ENCODE assay signal across 9 cellular contexts in genomic region chr9:114282926-114283325, GRCh38. TPM values are rescaled to one million over a fixed set of nuclear protein-coding genes. Genes with fewer than 3 reads are reported as not detected.
DNase-seq lines count a peak whose midpoint lies in the region; ATAC-seq and TF ChIP-seq lines count a peak whose summit lies in the region.
"Had no signal": no experiment of that assay in that cellular context is flagged by ENCODE, and none has a peak within 500 bp of the region (broad histone marks: within the 10 kb centered on the region; RNA-seq: fewer than 3 reads in every experiment).

No MANE protein-coding gene starts in this region.

- no peak for TF ChIP-seq CTCF in CD8-positive, alpha-beta T cell (IDR thresholded peaks at IDR 0.05)
- no peak for TF ChIP-seq CTCF in IMR-90 (conservative IDR thresholded peaks at IDR 0.05; ENCODE audit: low read depth, low read length)

- no peak overlapping the region for H3K4me3 Mint-ChIP-seq in CD8-positive, alpha-beta T cell
- H3K4me3 Mint-ChIP-seq in naive thymus-derived CD4-positive, alpha-beta T cell, result no peak overlapping the region

- no peaks in the 10 kb centered on the region; the same call in 1 of the 2 replicates for H4K20me1 ChIP-seq in IMR-90 (ENCODE audit: insufficient read depth, low read length)

- H3K9ac ChIP-seq in IMR-90 (ENCODE audit: low read depth, low read length) (no peak overlapping the region), adipocyte (ENCODE audit: low read length) (no peak overlapping the region)

- 0 out of 2 replicates have a peak overlapping the region, but pooled peaks have one; percentile 12 for H4K91ac ChIP-seq in IMR-90 (ENCODE audit: insufficient read depth, low read depth, low read length)

- H3K9me1 ChIP-seq in IMR-90 (ENCODE audit: insufficient read depth, low read length), result peaks cover 48% of the 10 kb centered on the region

- peak overlapping the region; percentile 11 for H2BK5ac ChIP-seq in IMR-90 (ENCODE audit: low read depth, low read length, poor library complexity, severe bottlenecking)

- no peaks in the 10 kb centered on the region for H3K27me3 Mint-ChIP-seq in CD8-positive, alpha-beta T cell (ENCODE audit: low read depth)
- peaks cover 0 to 3% (median 0%) of the 10 kb centered on the region in 5 donors for H3K27me3 Mint-ChIP-seq in naive thymus-derived CD4-positive, alpha-beta T cell

- no peak overlapping the region for H3K18ac ChIP-seq in IMR-90 (ENCODE audit: low read depth, low read length)

- no CpG with 5 or more reads among the region's 5 CpGs for WGBS in IMR-90 (ENCODE audit: extremely low coverage in 2 of 2, insufficient read length in 1 of 2), 2 experiments

- no peak overlapping the region for H2AK5ac ChIP-seq in IMR-90 (ENCODE audit: low read depth, low read length)

- H2BK120ac ChIP-seq in IMR-90 (ENCODE audit: low read depth, low read length), result 0 out of 2 replicates have a peak overlapping the region, but pooled peaks have one; percentile 16

- peak overlapping the region; percentile 50 for H2AFZ ChIP-seq in IMR-90 (replicated peaks; ENCODE audit: low read length, poor library complexity)

- peak overlapping the region in 1 of 2 experiments; percentile 31; a peak in 1 of 4 replicates for H4K8ac ChIP-seq in IMR-90 (ENCODE audit: low read depth in 2 of 2, low read length in 2 of 2)

- no peaks in the 10 kb centered on the region for H3K4me1 Mint-ChIP-seq in CD8-positive, alpha-beta T cell (ENCODE audit: low read depth)
- peaks cover 0 to 2% (median 0%) of the 10 kb centered on the region in 7 donors for H3K4me1 Mint-ChIP-seq in naive thymus-derived CD4-positive, alpha-beta T cell

- POLR2A ChIA-PET in CD8-positive, alpha-beta T cell (lab: Charles Lee), result no interaction called here
- POLR2A ChIA-PET in IMR-90 (lab: Charles Lee; ENCODE audit: unreplicated experiment), result no interaction called here
- POLR2A ChIA-PET in naive thymus-derived CD4-positive, alpha-beta T cell (lab: Charles Lee), result no interaction called here

- no peak overlapping the region; the same call in 1 of the 2 replicates for H3K23ac ChIP-seq in IMR-90 (ENCODE audit: low read depth, low read length)

- dilution Hi-C loops in IMR-90 (cut with HindIII; ENCODE audit: low sequenced_read_pairs, unreplicated experiment), result no loop called here

- H2BK20ac ChIP-seq in IMR-90 (ENCODE audit: low read depth, low read length), result peak overlapping the region; percentile 59; the same call in 1 of the 2 replicates

- no peaks in the 10 kb centered on the region for H3K9me3 ChIP-seq in CD8-positive, alpha-beta T cell (ENCODE audit: low read length)
- H3K9me3 ChIP-seq in IMR-90 (ENCODE audit: control insufficient read depth, insufficient read depth, low read length), result no peaks in the 10 kb centered on the region
- H3K9me3 ChIP-seq in adipocyte (ENCODE audit: control insufficient read depth, low read length), result no peaks in the 10 kb centered on the region
- no peaks in the 10 kb centered on the region for H3K9me3 ChIP-seq in naive thymus-derived CD4-positive, alpha-beta T cell (ENCODE audit: control insufficient read depth in 2 of 3, low read length in 3 of 3)

- peak; percentile 42 for ATAC-seq in CD8-positive, alpha-beta T cell
- ATAC-seq in IMR-90 (ENCODE audit: low read depth), result peak; percentile 33
- ATAC-seq in naive thymus-derived CD4-positive, alpha-beta T cell, result no peak
- ATAC-seq: left ventricle myocardium superior had no signal

- no peaks in the 10 kb centered on the region for H3K9me3 Mint-ChIP-seq in CD8-positive, alpha-beta T cell
- H3K9me3 Mint-ChIP-seq in naive thymus-derived CD4-positive, alpha-beta T cell, result peaks cover 0 to 4% (median 0%) of the 10 kb centered on the region in 11 donors

- H3K56ac ChIP-seq in IMR-90 (ENCODE audit: extremely low read depth, insufficient read depth, low read length), result no peak overlapping the region

- H3K4ac ChIP-seq in IMR-90 (ENCODE audit: low read depth, low read length), result peak overlapping the region; percentile 50; the same call in 1 of the 2 replicates

- CTCF ChIA-PET in CD8-positive, alpha-beta T cell (lab: Charles Lee), result interaction anchor here (0.6 to 0.7 kb wide), 2 partner anchors 200 to 220 kb away, joined by 3 read pairs; no protein-coding TSS in a partner anchor
- CTCF ChIA-PET in IMR-90 (lab: Yijun Ruan, JAX), result no interaction called here
- CTCF ChIA-PET in naive thymus-derived CD4-positive, alpha-beta T cell (lab: Charles Lee), result no interaction called here

- H3K36me3 ChIP-seq in CD8-positive, alpha-beta T cell (ENCODE audit: insufficient read depth, low read length), result no peaks in the 10 kb centered on the region
- H3K36me3 ChIP-seq in IMR-90 (ENCODE audit: control insufficient read depth, insufficient read depth, low read length), result peaks cover 6% of the 10 kb centered on the region; the same call in 1 of the 2 replicates
- H3K36me3 ChIP-seq in adipocyte (ENCODE audit: control insufficient read depth, insufficient read depth, low read length, severe bottlenecking), result peaks cover 24% of the 10 kb centered on the region
- H3K36me3 ChIP-seq in naive thymus-derived CD4-positive, alpha-beta T cell (ENCODE audit: control insufficient read depth in 2 of 3, insufficient read depth in 3 of 3, low read length in 3 of 3), result no peaks in the 10 kb centered on the region

- no peak overlapping the region for H3K27ac Mint-ChIP-seq in CD8-positive, alpha-beta T cell
- H3K27ac Mint-ChIP-seq in naive thymus-derived CD4-positive, alpha-beta T cell, result no peak overlapping the region

- no TSS peak for BruUV-seq in IMR-90 (replicated peaks; lab: Mats Ljungman, UMichigan)

- H3K27ac ChIP-seq in CD8-positive, alpha-beta T cell (ENCODE audit: low read depth, low read length), result no peak overlapping the region
- H3K27ac ChIP-seq in IMR-90 (ENCODE audit: insufficient read depth, low read length), result no peak overlapping the region
- H3K27ac ChIP-seq in naive thymus-derived CD4-positive, alpha-beta T cell (ENCODE audit: low read depth, low read length), result no peak overlapping the region

- TF ChIP-seq RAD21 in IMR-90 (IDR thresholded peaks at IDR 0.05; ENCODE audit: low read length), result no peak

- H3K14ac ChIP-seq in IMR-90 (replicated peaks; ENCODE audit: low read depth, low read length), result no peak overlapping the region; the same call in 1 of the 2 replicates

- DNase-seq in CD8-positive, alpha-beta T cell, result no peak
- DNase-seq in IMR-90 (peak; percentile 93), adipocyte (ENCODE audit: low read depth) (peak; percentile 94), lung microvascular endothelial cell (ENCODE audit: low read depth in 2 of 2) (peak; percentile 14 to 21), NCI-H1105 treated with DMSO at 0.1 percent for 48 hours (lab: John Stamatoyannopoulos, UW) (no peak), foreskin melanocyte (no peak)
- no peak for DNase-seq in naive thymus-derived CD4-positive, alpha-beta T cell
- DNase-seq in activated CD4-positive, alpha-beta T cell treated with anti-CD3 and anti-CD28 coated beads, Interleukin-2, amount 50 U/mL, for 4 hours, result no peak

- intact Hi-C loops in CD8-positive, alpha-beta T cell (cut with DNase I, micrococcal nuclease), result no loop called here
- intact Hi-C loops in IMR-90 (cut with micrococcal nuclease), result no loop called here
- intact Hi-C loops in naive thymus-derived CD4-positive, alpha-beta T cell (cut with micrococcal nuclease), result no loop called here

- H3K4me1 ChIP-seq in CD8-positive, alpha-beta T cell (ENCODE audit: insufficient read depth, low read length), result no peaks in the 10 kb centered on the region
- H3K4me1 ChIP-seq in IMR-90 (ENCODE audit: control insufficient read depth, insufficient read depth, low read length) (peaks cover 31% of the 10 kb centered on the region), adipocyte (ENCODE audit: control insufficient read depth, insufficient read depth, low read length) (peaks cover 32% of the 10 kb centered on the region)
- no peaks in the 10 kb centered on the region for H3K4me1 ChIP-seq in naive thymus-derived CD4-positive, alpha-beta T cell (ENCODE audit: control insufficient read depth in 2 of 2, insufficient read depth in 2 of 2, low read length in 2 of 2)

- H2AK9ac ChIP-seq in IMR-90 (replicated peaks; ENCODE audit: low read depth, low read length, poor library complexity), result peak overlapping the region; percentile 33

- peaks cover 7 to 44% of the 10 kb centered on the region in 2 experiments; a peak in 3 of 4 replicates for H3K79me1 ChIP-seq in IMR-90 (ENCODE audit: low read depth in 1 of 2, low read length in 2 of 2)

- no peak overlapping the region for H3K4me2 ChIP-seq in IMR-90 (ENCODE audit: low read depth, low read length)

- TF ChIP-seq POLR2A in IMR-90 (IDR thresholded peaks at IDR 0.05; ENCODE audit: low read depth, low read length), result no peak

- H4K5ac ChIP-seq in IMR-90 (ENCODE audit: low read depth, low read length), result no peak overlapping the region

- H2BK15ac ChIP-seq in IMR-90 (ENCODE audit: low read depth, low read length), result no peak overlapping the region

- no peaks in the 10 kb centered on the region for H3K36me3 Mint-ChIP-seq in CD8-positive, alpha-beta T cell
- no peaks in the 10 kb centered on the region for H3K36me3 Mint-ChIP-seq in naive thymus-derived CD4-positive, alpha-beta T cell

- H3K27me3 ChIP-seq in CD8-positive, alpha-beta T cell (ENCODE audit: insufficient read depth, low read length), result no peaks in the 10 kb centered on the region
- H3K27me3 ChIP-seq in IMR-90 (ENCODE audit: control insufficient read depth, insufficient read depth, low read length) (no peaks in the 10 kb centered on the region), adipocyte (replicated peaks; ENCODE audit: control insufficient read depth, insufficient read depth, low read length) (no peaks in the 10 kb centered on the region)
- no peaks in the 10 kb centered on the region for H3K27me3 ChIP-seq in naive thymus-derived CD4-positive, alpha-beta T cell (ENCODE audit: control insufficient read depth in 2 of 2, insufficient read depth in 2 of 2, low read length in 2 of 2)

- no peak overlapping the region for H3K4me3 ChIP-seq in CD8-positive, alpha-beta T cell (ENCODE audit: low read depth, low read length)
- H3K4me3 ChIP-seq in IMR-90 (ENCODE audit: insufficient read depth, low read depth, low read length) (no peak overlapping the region), adipocyte (ENCODE audit: low read length) (no peak overlapping the region)
- H3K4me3 ChIP-seq in naive thymus-derived CD4-positive, alpha-beta T cell (ENCODE audit: low read length), result no peak overlapping the region

- in situ Hi-C loops in IMR-90 (cut with MboI; ENCODE audit: low sequenced_read_pairs), result no loop called here

RNA-seq across cellular contexts. Expression of gene ORM1, which starts 40.0 kb away (rescaled TPM):
- not detected for total RNA-seq in CD8-positive, alpha-beta T cell
- total RNA-seq in IMR-90 (2012; rRNA removed), result 0.18 TPM in 1 of 2 replicates, not detected in the other
- 0.30 TPM in 1 of 2 replicates, not detected in the other for polyA plus RNA-seq in IMR-90 (2012; rRNA removed)
- 0.11 and 0.26 TPM in 2 replicates for polyA plus RNA-seq in IMR-90 (2012; cell fraction: cytosol; rRNA removed)
- 0.11 TPM in 1 of 2 replicates, not detected in the other for polyA plus RNA-seq in IMR-90 (2012; cell fraction: nucleus; rRNA removed; ENCODE audit: low replicate concordance)
- not detected in 2 replicates for total RNA-seq in lung microvascular endothelial cell
- total RNA-seq in naive thymus-derived CD4-positive, alpha-beta T cell, result under 1 TPM in 1 of 5 experiments, not detected in 4; 0.29 TPM
- polyA plus RNA-seq in naive thymus-derived CD4-positive, alpha-beta T cell, result not detected
- total RNA-seq: left ventricle myocardium superior had no signal

RNA-seq across cellular contexts. Expression of gene ORM2, which starts 46.7 kb away (rescaled TPM):
- not detected for total RNA-seq in CD8-positive, alpha-beta T cell
- total RNA-seq in IMR-90 (2012; rRNA removed), result not detected in 2 replicates
- polyA plus RNA-seq in IMR-90 (2012; rRNA removed), result not detected in 2 replicates
- not detected in 2 replicates for polyA plus RNA-seq in IMR-90 (2012; cell fraction: cytosol; rRNA removed)
- polyA plus RNA-seq in IMR-90 (2012; cell fraction: nucleus; rRNA removed; ENCODE audit: low replicate concordance), result not detected in 2 replicates
- not detected in 2 replicates for total RNA-seq in lung microvascular endothelial cell
- not detected for total RNA-seq in naive thymus-derived CD4-positive, alpha-beta T cell
- polyA plus RNA-seq in naive thymus-derived CD4-positive, alpha-beta T cell, result not detected
- total RNA-seq: left ventricle myocardium superior had no signal

Comparison
In these comparisons a context has a peak if more than half of its experiments do, and no peak if none do; other contexts are left out.
1. DNase-seq: peak in IMR-90 (single experiment), adipocyte (single experiment) and lung microvascular endothelial cell (2 of 2); none in CD8-positive, alpha-beta T cell (0 of 7), NCI-H1105 treated with DMSO at 0.1 percent for 48 hours (single experiment), foreskin melanocyte (single experiment), naive thymus-derived CD4-positive, alpha-beta T cell (0 of 9) and activated CD4-positive, alpha-beta T cell treated with anti-CD3 and anti-CD28 coated beads, Interleukin-2, amount 50 U/mL, for 4 hours (0 of 2).